ENCODE assay signal across 9 cellular contexts in the genomic region with DNA sequence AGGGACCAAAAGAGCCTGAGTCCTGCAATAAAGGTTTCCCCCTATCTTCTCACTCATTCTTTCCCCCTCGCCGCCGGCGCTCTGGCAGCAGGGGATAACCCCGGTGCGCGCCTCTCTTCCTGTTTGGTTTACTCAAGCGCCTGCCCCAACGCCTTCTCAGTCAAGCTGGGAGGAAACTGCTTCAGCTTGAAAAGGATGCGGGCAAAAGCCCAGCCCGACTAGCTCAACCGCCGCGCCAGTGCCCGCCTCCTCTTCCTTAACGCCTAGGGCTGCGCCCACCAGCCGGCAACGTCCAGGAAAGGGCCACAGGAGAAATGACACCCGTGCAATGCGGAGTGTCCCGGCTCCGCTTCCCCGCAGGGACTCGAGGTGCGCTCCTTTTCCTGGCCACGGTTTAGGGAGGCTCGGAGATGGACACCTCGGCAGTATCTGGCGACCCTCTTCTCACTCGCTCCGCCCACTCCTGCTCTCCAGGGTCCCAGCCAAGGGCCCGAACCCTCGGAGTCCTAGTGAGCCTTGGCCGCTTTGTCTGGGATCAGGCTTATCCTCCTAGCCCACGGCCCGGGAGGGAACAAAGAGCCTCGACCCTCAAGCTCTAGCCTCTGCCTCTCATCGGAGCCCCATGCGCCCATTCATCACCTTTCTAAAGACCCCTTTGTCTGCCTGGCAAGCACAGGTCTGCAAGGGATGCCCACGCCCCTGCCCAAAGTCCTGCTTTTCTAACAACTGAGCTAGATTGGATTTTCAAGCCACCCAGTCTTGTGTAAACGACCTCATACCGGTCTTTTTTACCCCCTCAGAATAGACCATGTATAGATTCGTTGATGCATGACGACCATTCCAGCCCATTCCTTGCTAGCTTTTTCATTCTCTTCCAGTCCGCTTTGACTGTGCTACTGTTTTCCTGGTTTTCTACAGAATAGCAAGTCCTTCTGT.
DNase-seq lines count a peak whose midpoint lies in the region; ATAC-seq and TF ChIP-seq lines count a peak whose summit lies in the region.
"Had no signal": no experiment of that assay in that cellular context is flagged by ENCODE, and none has a peak within 500 bp of the region (broad histone marks: within the 10 kb centered on the region; RNA-seq: fewer than 3 reads in every experiment).

No MANE protein-coding gene starts in this region.

- peak; percentile 32 for ATAC-seq in HG03108 (IDR thresholded peaks at IDR 0.05; ENCODE audit: unreplicated experiment)

- H3K4me1 ChIP-seq in muscle layer of duodenum (ENCODE audit: control insufficient read depth in 1 of 2, insufficient read depth in 2 of 2, low read length in 2 of 2): peaks cover 0 to 21% of the 10 kb centered on the region in 2 donors

- H3K4me3 ChIP-seq in epithelial cell of esophagus (ENCODE audit: low read length) (peak overlapping the region; percentile 50), muscle layer of duodenum (ENCODE audit: low read depth in 1 of 2, low read length in 2 of 2) (peak overlapping the region; percentile 52 to 67)

- no peaks in the 10 kb centered on the region for H3K36me3 ChIP-seq in muscle layer of duodenum (ENCODE audit: control insufficient read depth in 1 of 2, insufficient read depth in 2 of 2, low read length in 2 of 2)

- no peaks in the 10 kb centered on the region for H3K9me3 ChIP-seq in muscle layer of duodenum (ENCODE audit: control insufficient read depth in 1 of 2, low read length in 2 of 2)

- TF ChIP-seq CTCF in epithelial cell of esophagus (IDR thresholded peaks at IDR 0.05; ENCODE audit: insufficient read depth, low read depth, low read length, missing control alignments): no peak

- H3K27me3 ChIP-seq in muscle layer of duodenum (ENCODE audit: low read depth, low read length): no peaks in the 10 kb centered on the region

- H3K27ac ChIP-seq in muscle layer of duodenum (ENCODE audit: low read length): peak overlapping the region; percentile 70
- H3K27ac ChIP-seq: C4-2B had no signal

- DNase-seq in NCI-H82 (lab: John Stamatoyannopoulos, UW) (peak; percentile 70), NCI-H82 treated with DMSO at 0.1 percent for 48 hours (lab: John Stamatoyannopoulos, UW; ENCODE audit: unreplicated experiment) (no peak), NCI-H748 treated with DMSO at 0.1 percent for 48 hours (lab: John Stamatoyannopoulos, UW) (peak; percentile 63), epithelial cell of esophagus (ENCODE audit: low read depth) (peak; percentile 71)
- peak; percentile 92 for DNase-seq in activated CD8-positive, alpha-beta memory T cell treated with anti-CD3 and anti-CD28 coated beads for 24 hours
- peak; percentile 81 for DNase-seq in stimulated activated CD8-positive, alpha-beta memory T cell treated with anti-CD3 and anti-CD28 coated beads, Interleukin-7, amount 100 ng/mL, for 24 hours (ENCODE audit: low read depth)
